ENCODE assay signal across 12 cellular contexts in genomic region chr12:112837629-112838191, GRCh38. TPM values are rescaled to one million over a fixed set of nuclear protein-coding genes. Genes with fewer than 3 reads are reported as not detected.
DNase-seq lines count a peak whose midpoint lies in the region; FAIRE-seq and TF ChIP-seq lines count a peak whose summit lies in the region.
"Had no signal": no experiment of that assay in that cellular context is flagged by ENCODE, and none has a peak within 500 bp of the region (broad histone marks: within the 10 kb centered on the region; RNA-seq: fewer than 3 reads in every experiment).

No MANE protein-coding gene starts in this region.

- no peaks in the 10 kb centered on the region for H3K36me3 Mint-ChIP-seq in astrocyte (ENCODE audit: low read depth, unreplicated experiment)
- H3K36me3 Mint-ChIP-seq: naive thymus-derived CD8-positive, alpha-beta T cell had no signal

- no peaks in the 10 kb centered on the region for H3K9me3 Mint-ChIP-seq in astrocyte (ENCODE audit: unreplicated experiment)
- H3K9me3 Mint-ChIP-seq: activated T-cell treated with anti-CD3 and anti-CD28 coated beads, Interleukin-2, amount 50 U/mL, for 24 hours; naive thymus-derived CD8-positive, alpha-beta T cell had no signal

- DNase-seq in DMS53 (lab: John Stamatoyannopoulos, UW) = peak; percentile 72
- peak; percentile 40 for DNase-seq in LHCN-M2 (ENCODE audit: low read depth)
- peak; percentile 36 for DNase-seq in astrocyte (ENCODE audit: low read depth)
- peak; percentile 33 for DNase-seq in keratinocyte (ENCODE audit: low read depth, low spot score)
- DNase-seq in dorsolateral prefrontal cortex = no peak
- DNase-seq in mucosa of gallbladder (ENCODE audit: low spot score) = no peak
- DNase-seq in stimulated activated CD4-positive, alpha-beta T cell treated with anti-CD3 and anti-CD28 coated beads, Interleukin-2, amount 100 ng/mL, for 48 hours = no peak
- no peak for DNase-seq in MV-4-11 (lab: John Stamatoyannopoulos, UW)
- DNase-seq: activated T-cell treated with anti-CD3 and anti-CD28 coated beads, Interleukin-2, amount 50 U/mL, for 24 hours; naive thymus-derived CD8-positive, alpha-beta T cell had no signal

- H3K36me3 ChIP-seq in astrocyte (ENCODE audit: insufficient read depth, low read length) (no peaks in the 10 kb centered on the region), keratinocyte (ENCODE audit: control insufficient read depth in 2 of 2, extremely low read depth in 1 of 2, insufficient read depth in 2 of 2, low read length in 2 of 2) (no peaks in the 10 kb centered on the region)
- H3K36me3 ChIP-seq: cardiac muscle cell had no signal

- H3K79me2 ChIP-seq in astrocyte (ENCODE audit: insufficient read depth, low read length) (no peaks in the 10 kb centered on the region), keratinocyte (ENCODE audit: control insufficient read depth, insufficient read depth, low read length) (no peaks in the 10 kb centered on the region)

- intact Hi-C loops in dorsolateral prefrontal cortex (cut with DNase I) = no loop called here

- H3K4me2 ChIP-seq in astrocyte (ENCODE audit: low read length) (peak overlapping the region; percentile 10), keratinocyte (ENCODE audit: control insufficient read depth, extremely low read depth, insufficient read depth, low read depth, low read length) (no peak overlapping the region)

- no peak overlapping the region for H3K4me3 ChIP-seq in astrocyte (ENCODE audit: insufficient read depth, low read depth, low read length)
- H3K4me3 ChIP-seq in keratinocyte (ENCODE audit: control insufficient read depth in 2 of 3, extremely low read depth in 1 of 3, insufficient read depth in 2 of 3, low read depth in 1 of 3, low read length in 3 of 3) = no peak overlapping the region
- H3K4me3 ChIP-seq in dorsolateral prefrontal cortex = no peak overlapping the region
- H3K4me3 ChIP-seq: cardiac muscle cell had no signal

- H3K27ac ChIP-seq in astrocyte (ENCODE audit: low read depth, low read length) (peak overlapping the region; percentile 48), keratinocyte (ENCODE audit: control insufficient read depth, insufficient read depth, low read length) (no peak overlapping the region), dorsolateral prefrontal cortex (peak overlapping the region in 1 of 59 donors; percentile 18)
- H3K27ac ChIP-seq: cardiac muscle cell had no signal

- H2AFZ ChIP-seq in astrocyte (ENCODE audit: low read depth, low read length) (no peak overlapping the region), keratinocyte (ENCODE audit: control insufficient read depth, low read length) (no peak overlapping the region)

- no peaks in the 10 kb centered on the region for H3K27me3 Mint-ChIP-seq in astrocyte (ENCODE audit: low read depth, unreplicated experiment)

- H3K4me1 ChIP-seq in astrocyte (ENCODE audit: insufficient read depth, low read length) (peaks cover 40% of the 10 kb centered on the region), keratinocyte (ENCODE audit: control insufficient read depth, extremely low read depth, insufficient read depth, low read length) (peaks cover 31% of the 10 kb centered on the region)

- TF ChIP-seq CTCF in astrocyte (IDR thresholded peaks at IDR 0.05; ENCODE audit: insufficient read depth, low read depth, low read length) = no peak
- TF ChIP-seq CTCF in keratinocyte (optimal IDR thresholded peaks at IDR 0.05 in 1 of 3, IDR thresholded peaks at IDR 0.05 in 1 of 3, conservative IDR thresholded peaks at IDR 0.05 in 1 of 3; ENCODE audit: extremely low read depth in 1 of 3, insufficient read depth in 2 of 3, low read length in 3 of 3) = no peak
- no peak for TF ChIP-seq CTCF in dorsolateral prefrontal cortex (IDR thresholded peaks at IDR 0.05 in 54 of 56, conservative IDR thresholded peaks at IDR 0.05 in 2 of 56; ENCODE audit: low read depth in 1 of 56, partially characterized antibody in 56 of 56)

- dilution Hi-C loops in keratinocyte (cut with MboI; ENCODE audit: extremely low pct_ligation_motif_present, low sequenced_read_pairs) = no loop called here

- H3K4me3 Mint-ChIP-seq in astrocyte (ENCODE audit: unreplicated experiment) = peak overlapping the region; percentile 64
- H3K4me3 Mint-ChIP-seq: activated T-cell treated with anti-CD3 and anti-CD28 coated beads, Interleukin-2, amount 50 U/mL, for 24 hours; naive thymus-derived CD8-positive, alpha-beta T cell had no signal

- no peaks in the 10 kb centered on the region for H3K27me3 ChIP-seq in astrocyte (ENCODE audit: insufficient read depth, low read length)
- no peaks in the 10 kb centered on the region for H3K27me3 ChIP-seq in keratinocyte (ENCODE audit: control insufficient read depth, extremely low read depth, insufficient read depth, low read length)
- H3K27me3 ChIP-seq in dorsolateral prefrontal cortex = peaks cover 0 to 8% (median 0%) of the 10 kb centered on the region in 45 donors
- H3K27me3 ChIP-seq: cardiac muscle cell had no signal

- H4K20me1 ChIP-seq in astrocyte (ENCODE audit: insufficient read depth, low read length) = no peaks in the 10 kb centered on the region
- H4K20me1 ChIP-seq in keratinocyte (ENCODE audit: control insufficient read depth, extremely low read depth, insufficient read depth, low read length) = no peaks in the 10 kb centered on the region

- peak overlapping the region; percentile 62 for H3K27ac Mint-ChIP-seq in astrocyte (ENCODE audit: unreplicated experiment)
- H3K27ac Mint-ChIP-seq: activated T-cell treated with anti-CD3 and anti-CD28 coated beads, Interleukin-2, amount 50 U/mL, for 24 hours; naive thymus-derived CD8-positive, alpha-beta T cell had no signal

- H3K4me1 Mint-ChIP-seq in astrocyte (ENCODE audit: low read depth, unreplicated experiment) = peaks cover 30% of the 10 kb centered on the region
- H3K4me1 Mint-ChIP-seq: naive thymus-derived CD8-positive, alpha-beta T cell had no signal

- no peak for FAIRE-seq in astrocyte (lab: Jason Lieb, UNC)
- FAIRE-seq in keratinocyte (lab: Jason Lieb, UNC) = peak; percentile 97
- FAIRE-seq: TTC549 had no signal

- H3K9ac ChIP-seq in astrocyte (ENCODE audit: low read length) = no peak overlapping the region
- H3K9ac ChIP-seq in keratinocyte (ENCODE audit: control insufficient read depth, extremely low read depth, insufficient read depth, low read length) = no peak overlapping the region

- H3K9me1 ChIP-seq in keratinocyte (ENCODE audit: control insufficient read depth, extremely low read depth, insufficient read depth, low read length) = no peaks in the 10 kb centered on the region

- no peaks in the 10 kb centered on the region for H3K9me3 ChIP-seq in astrocyte (ENCODE audit: insufficient read depth, low read depth, low read length)
- no peaks in the 10 kb centered on the region for H3K9me3 ChIP-seq in keratinocyte (ENCODE audit: control insufficient read depth, low read depth, low read length)

RNA-seq across cellular contexts. Expression of gene RPH3A, which starts 46.2 kb away (rescaled TPM):
- total RNA-seq in LHCN-M2 (2014; rRNA removed) (not detected in 2 replicates), astrocyte (not detected in 2 replicates), dorsolateral prefrontal cortex (100 to 1,000 TPM in 114 of 120 experiments, 10 to 100 TPM in 6; 68.0 to 384 (median 219) TPM), mucosa of gallbladder (0.09 TPM)
- polyA plus RNA-seq in LHCN-M2 (2012) = not detected
- polyA plus RNA-seq in keratinocyte = not detected in 3 replicates
- not detected for polyA plus RNA-seq in keratinocyte (2011; ENCODE audit: low read depth)
- polyA plus RNA-seq in keratinocyte (2011; cell fraction: cytosol; rRNA removed) = not detected in 2 replicates
- polyA plus RNA-seq in keratinocyte (2011; cell fraction: nucleus; rRNA removed) = not detected in 2 replicates
- not detected in 2 replicates for polyA plus RNA-seq in keratinocyte (2012; ENCODE audit: low replicate concordance)
- 0.13 TPM in 1 of 3 replicates, not detected in the others for polyA minus RNA-seq in keratinocyte
- not detected for polyA minus RNA-seq in keratinocyte (2011; cell fraction: cytosol; rRNA and poly(A)+ RNA removed)
- polyA minus RNA-seq in keratinocyte (2011; cell fraction: nucleus; rRNA and poly(A)+ RNA removed) = not detected in 2 replicates
- total RNA-seq: naive thymus-derived CD8-positive, alpha-beta T cell had no signal
- polyA plus RNA-seq: naive thymus-derived CD8-positive, alpha-beta T cell had no signal

Comparison
In these comparisons a context has a peak if more than half of its experiments do, and no peak if none do; other contexts are left out.
1. DNase-seq: peak in DMS53 (single experiment), LHCN-M2 (single experiment), astrocyte (single experiment) and keratinocyte (single experiment); none in dorsolateral prefrontal cortex (0 of 10), mucosa of gallbladder (single experiment), stimulated activated CD4-positive, alpha-beta T cell treated with anti-CD3 and anti-CD28 coated beads, Interleukin-2, amount 100 ng/mL, for 48 hours (0 of 2) and MV-4-11 (single experiment).
2. RNA of gene RPH3A, which starts 46.2 kb away (total RNA-seq): 68.0 to 384 TPM in dorsolateral prefrontal cortex; not detected in astrocyte, 0.09 TPM in mucosa of gallbladder (single experiment) and not detected in LHCN-M2; every median in the first group is over 10 times any median in the second.